In the genomic region with DNA sequence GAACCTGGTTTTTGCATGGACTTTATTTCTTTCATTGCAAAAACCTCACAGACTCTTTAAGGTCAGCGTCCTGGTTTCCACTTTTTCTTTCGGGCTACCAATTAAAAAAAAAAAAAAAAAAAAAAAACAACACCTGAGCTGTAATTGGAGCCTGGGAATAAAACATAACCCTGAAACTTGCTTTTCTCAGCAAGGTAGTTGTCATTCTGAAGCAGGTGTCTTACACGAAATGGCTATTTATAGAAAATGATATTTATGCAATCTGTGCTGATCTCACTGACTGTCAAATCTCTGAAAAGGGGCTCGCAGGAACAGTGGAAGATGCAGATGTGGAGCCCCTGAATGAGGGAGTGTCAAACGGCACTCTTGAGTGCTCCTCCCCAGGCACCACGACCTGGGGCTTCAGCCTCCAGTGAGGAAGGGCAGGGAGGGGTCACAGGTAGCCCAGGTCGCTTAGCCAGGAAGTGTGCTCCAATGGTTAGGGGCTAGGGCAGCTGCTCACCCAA, we compare ENCODE assay signal across 1 cellular context.
TF ChIP-seq lines count a peak whose summit lies in the region.

No MANE protein-coding gene starts in this region.

TF ChIP-seq in IMR-90, 13 proteins besides CTCF, POLR2A, EP300 and RAD21:
- TF ChIP-seq RFX5 (IDR thresholded peaks at IDR 0.05; ENCODE audit: low read depth, low read length) (no peak), RCOR1 (IDR thresholded peaks at IDR 0.05; ENCODE audit: insufficient replicate concordance, low read length) (no peak), MAZ (IDR thresholded peaks at IDR 0.05; ENCODE audit: borderline replicate concordance, low read depth, low read length) (no peak), MAFK (IDR thresholded peaks at IDR 0.05; ENCODE audit: low read depth, low read length) (no peak), BHLHE40 (IDR thresholded peaks at IDR 0.05; ENCODE audit: low read depth, low read length) (no peak), FOS (IDR thresholded peaks at IDR 0.05; ENCODE audit: low read depth, low read length) (no peak), CEBPB (IDR thresholded peaks at IDR 0.05; ENCODE audit: low read depth, low read length) (no peak), NFE2L2 (IDR thresholded peaks at IDR 0.05; ENCODE audit: low read depth, low read length) (no peak), USF2 (IDR thresholded peaks at IDR 0.05; ENCODE audit: low read depth, low read length) (no peak), SMC3 (IDR thresholded peaks at IDR 0.05; ENCODE audit: low read depth, low read length) (no peak), CHD1 (IDR thresholded peaks at IDR 0.05; ENCODE audit: low read depth, low read length) (no peak), MXI1 (IDR thresholded peaks at IDR 0.05; ENCODE audit: borderline replicate concordance, low read depth, low read length) (no peak)
- TF ChIP-seq, protein P1, sequence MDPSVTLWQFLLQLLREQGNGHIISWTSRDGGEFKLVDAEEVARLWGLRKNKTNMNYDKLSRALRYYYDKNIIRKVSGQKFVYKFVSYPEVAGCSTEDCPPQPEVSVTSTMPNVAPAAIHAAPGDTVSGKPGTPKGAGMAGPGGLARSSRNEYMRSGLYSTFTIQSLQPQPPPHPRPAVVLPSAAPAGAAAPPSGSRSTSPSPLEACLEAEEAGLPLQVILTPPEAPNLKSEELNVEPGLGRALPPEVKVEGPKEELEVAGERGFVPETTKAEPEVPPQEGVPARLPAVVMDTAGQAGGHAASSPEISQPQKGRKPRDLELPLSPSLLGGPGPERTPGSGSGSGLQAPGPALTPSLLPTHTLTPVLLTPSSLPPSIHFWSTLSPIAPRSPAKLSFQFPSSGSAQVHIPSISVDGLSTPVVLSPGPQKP (IDR thresholded peaks at IDR 0.05; ENCODE audit: borderline replicate concordance, low read depth, low read length): no peak
